16 cellular contexts compared by ENCODE assay signal in genomic region chr9:110105107-110105506, GRCh38.
A peak's percentile ranks its signal among the peaks of the same experiment; 100 is the strongest.
DNase-seq lines count a peak whose midpoint lies in the region; ATAC-seq and TF ChIP-seq lines count a peak whose summit lies in the region.
"Had no signal": no experiment of that assay in that cellular context is flagged by ENCODE, and none has a peak within 500 bp of the region (broad histone marks: within the 10 kb centered on the region; RNA-seq: fewer than 3 reads in every experiment).

No MANE protein-coding gene starts in this region.

- in situ Hi-C loops in astrocyte of the spinal cord (cut with HindIII; ENCODE audit: low sequenced_read_pairs): no loop called here

- H3K4me3 Mint-ChIP-seq in stimulated activated memory B cell treated with anti-CD40 and anti-IgM and Interleukin-4, amounts not matched to agents 10 μg/mL and 1 μg/mL and 100 μg/mL, for 72 hours: no peak overlapping the region
- H3K4me3 Mint-ChIP-seq: CD4-positive, alpha-beta T cell; naive thymus-derived CD8-positive, alpha-beta T cell had no signal

- peak overlapping the region; percentile 58 for H3K27ac Mint-ChIP-seq in stimulated activated memory B cell treated with anti-CD40 and anti-IgM and Interleukin-4, amounts not matched to agents 10 μg/mL and 1 μg/mL and 100 μg/mL, for 72 hours
- H3K27ac Mint-ChIP-seq: CD4-positive, alpha-beta T cell; naive thymus-derived CD8-positive, alpha-beta T cell had no signal

- H3K4me1 Mint-ChIP-seq in stimulated activated memory B cell treated with anti-CD40 and anti-IgM and Interleukin-4, amounts not matched to agents 10 μg/mL and 1 μg/mL and 100 μg/mL, for 72 hours: peaks cover 67% of the 10 kb centered on the region

- H3K36me3 Mint-ChIP-seq in stimulated activated memory B cell treated with anti-CD40 and anti-IgM and Interleukin-4, amounts not matched to agents 10 μg/mL and 1 μg/mL and 100 μg/mL, for 72 hours: peaks cover 37% of the 10 kb centered on the region
- H3K36me3 Mint-ChIP-seq: naive thymus-derived CD8-positive, alpha-beta T cell had no signal

- DNase-seq in HCEC 1CT: peak; percentile 41
- DNase-seq in astrocyte of the spinal cord (ENCODE audit: low read depth, low spot score): peak; percentile 83
- peak; percentile 53 for DNase-seq in foreskin melanocyte
- no peak for DNase-seq in NCI-H1105 (lab: John Stamatoyannopoulos, UW)
- no peak for DNase-seq in UCSD-AML1 (lab: John Stamatoyannopoulos, UW; ENCODE audit: unreplicated experiment)
- no peak for DNase-seq in SIG-M5 treated with dmso at 0.1 percent for 504 hours (lab: John Stamatoyannopoulos, UW; ENCODE audit: unreplicated experiment)
- DNase-seq: activated CD8-positive, alpha-beta memory T cell treated with anti-CD3 and anti-CD28 coated beads for 24 hours; CD4-positive, alpha-beta T cell; hypothalamus; left ventricle myocardium superior; MV-4-11; naive thymus-derived CD8-positive, alpha-beta T cell; SHP77 treated with DMSO at 0.1 percent for 48 hours had no signal

- TF ChIP-seq CTCF in astrocyte of the spinal cord (IDR thresholded peaks at IDR 0.05; ENCODE audit: low read depth, low read length): no peak

- no peaks in the 10 kb centered on the region for H3K9me3 Mint-ChIP-seq in stimulated activated memory B cell treated with anti-CD40 and anti-IgM and Interleukin-4, amounts not matched to agents 10 μg/mL and 1 μg/mL and 100 μg/mL, for 72 hours
- H3K9me3 Mint-ChIP-seq: CD4-positive, alpha-beta T cell; naive thymus-derived CD8-positive, alpha-beta T cell had no signal

- no peaks in the 10 kb centered on the region for H3K27me3 Mint-ChIP-seq in stimulated activated memory B cell treated with anti-CD40 and anti-IgM and Interleukin-4, amounts not matched to agents 10 μg/mL and 1 μg/mL and 100 μg/mL, for 72 hours
- H3K27me3 Mint-ChIP-seq: CD4-positive, alpha-beta T cell; naive thymus-derived CD8-positive, alpha-beta T cell had no signal

- ATAC-seq in stimulated activated memory B cell treated with anti-CD40 and anti-IgM and Interleukin-4, amounts not matched to agents 10 μg/mL and 1 μg/mL and 100 μg/mL, for 72 hours: no peak
- ATAC-seq in HG03139 (IDR thresholded peaks at IDR 0.05; ENCODE audit: unreplicated experiment): no peak
- ATAC-seq: left ventricle myocardium superior; naive thymus-derived CD8-positive, alpha-beta T cell had no signal

- no peak overlapping the region for H3K4me3 ChIP-seq in astrocyte of the spinal cord (ENCODE audit: low read depth, low read length)
- H3K4me3 ChIP-seq: thoracic aorta had no signal

Comparison
In these comparisons a context has a peak if more than half of its experiments do, and no peak if none do; other contexts are left out.
1. DNase-seq: peak in HCEC 1CT (single experiment), astrocyte of the spinal cord (single experiment) and foreskin melanocyte (single experiment); none in NCI-H1105 (single experiment), UCSD-AML1 (single experiment) and SIG-M5 treated with dmso at 0.1 percent for 504 hours (single experiment).